8 cellular contexts compared by ENCODE assay signal in genomic region chr6:47787620-47788497, GRCh38. TPM values are rescaled to one million over a fixed set of nuclear protein-coding genes. Genes with fewer than 3 reads are reported as not detected.
DNase-seq lines count a peak whose midpoint lies in the region; ATAC-seq lines count a peak whose summit lies in the region.

No MANE protein-coding gene starts in this region.

- no CpG with 5 or more reads among the region's 20 CpGs for WGBS in mesendoderm (ENCODE audit: extremely low coverage, insufficient coverage, low lambda C conversion rate)

- H3K79me2 ChIP-seq in mesendoderm (ENCODE audit: control insufficient read depth, insufficient read depth, low read length) = no peaks in the 10 kb centered on the region

- H3K23ac ChIP-seq in mesendoderm (ENCODE audit: low read length) = no peak overlapping the region

- no peak overlapping the region for H3K27ac ChIP-seq in mesendoderm (ENCODE audit: low read depth, low read length)

- H2BK120ac ChIP-seq in mesendoderm (ENCODE audit: low read depth, low read length) = no peak overlapping the region

- H3K27me3 ChIP-seq in mesendoderm (ENCODE audit: insufficient read depth, low read length, poor library complexity) = peaks cover 3% of the 10 kb centered on the region

- H2BK5ac ChIP-seq in mesendoderm (ENCODE audit: low read length) = no peak overlapping the region

- H4K8ac ChIP-seq in mesendoderm (ENCODE audit: low read depth, low read length) = no peak overlapping the region

- no peak overlapping the region for H3K4me2 ChIP-seq in mesendoderm (ENCODE audit: low read length)

- no peak overlapping the region for H2BK15ac ChIP-seq in mesendoderm (replicated peaks; ENCODE audit: low read depth)

- H4K5ac ChIP-seq in mesendoderm (ENCODE audit: low read length) = no peak overlapping the region

- DNase-seq in Ammon's horn (ENCODE audit: low spot score) (peak; percentile 67), NCI-H446 treated with DMSO at 0.1 percent for 48 hours (lab: John Stamatoyannopoulos, UW) (peak; percentile 57), mesendoderm (peak; percentile 70)
- DNase-seq in activated CD4-positive, alpha-beta T cell treated with anti-CD3 and anti-CD28 coated beads, Interleukin-2, amount 50 U/mL, for 24 hours (ENCODE audit: low read depth in 1 of 2, low spot score in 1 of 2) = peak; percentile 4 to 26
- DNase-seq in effector CD4-positive, alpha-beta T cell = peak; percentile 25
- peak; percentile 9 to 33 for DNase-seq in stimulated activated CD8-positive, alpha-beta memory T cell treated with anti-CD3 and anti-CD28 coated beads, Interleukin-4, amount 100 ng/mL, for 1 hour (ENCODE audit: low read depth in 2 of 2, low spot score in 1 of 2)

- ATAC-seq in GM18907 (IDR thresholded peaks at IDR 0.05; ENCODE audit: unreplicated experiment) (peak; percentile 82), HG03342 (IDR thresholded peaks at IDR 0.05; ENCODE audit: unreplicated experiment) (peak; percentile 79)

- no peak overlapping the region for H2AK5ac ChIP-seq in mesendoderm (ENCODE audit: low read length)

- H3K18ac ChIP-seq in mesendoderm (ENCODE audit: low read length) = no peak overlapping the region

- H3K9ac ChIP-seq in mesendoderm (ENCODE audit: low read length) = no peak overlapping the region

- H3K4ac ChIP-seq in mesendoderm (ENCODE audit: low read depth, low read length) = no peak overlapping the region

- no peaks in the 10 kb centered on the region for H3K36me3 ChIP-seq in mesendoderm (ENCODE audit: control insufficient read depth, insufficient read depth, low read length)

- H3K56ac ChIP-seq in mesendoderm (ENCODE audit: low read length) = no peak overlapping the region

- H3K79me1 ChIP-seq in mesendoderm (ENCODE audit: low read length) = no peaks in the 10 kb centered on the region

- H3K4me1 ChIP-seq in mesendoderm (ENCODE audit: control insufficient read depth, low read depth, low read length) = no peaks in the 10 kb centered on the region

- H3K4me3 ChIP-seq in mesendoderm (ENCODE audit: low read length) = no peak overlapping the region

RNA-seq across cellular contexts. Expression of gene OPN5, which starts 6.0 kb away (rescaled TPM):
- polyA plus RNA-seq in mesendoderm (2013, experiment 1 of 2) = not detected
- not detected for polyA plus RNA-seq in mesendoderm (2013, experiment 2 of 2)

Comparison
In these comparisons a context has a peak if more than half of its experiments do, and no peak if none do; other contexts are left out.
1. DNase-seq: peak in every context shown above with its lines; median percentile 70 in mesendoderm; 67 in Ammon's horn; 57 in NCI-H446 treated with DMSO at 0.1 percent for 48 hours; 25 in effector CD4-positive, alpha-beta T cell; 21 in stimulated activated CD8-positive, alpha-beta memory T cell treated with anti-CD3 and anti-CD28 coated beads, Interleukin-4, amount 100 ng/mL, for 1 hour; 15 in activated CD4-positive, alpha-beta T cell treated with anti-CD3 and anti-CD28 coated beads, Interleukin-2, amount 50 U/mL, for 24 hours.